In genomic region chr19:32876919-32877285, GRCh38 we compare ENCODE assay signal across 15 cellular contexts. TPM values are rescaled to one million over a fixed set of nuclear protein-coding genes. Genes with fewer than 3 reads are reported as not detected.
DNase-seq lines count a peak whose midpoint lies in the region; ATAC-seq, FAIRE-seq and TF ChIP-seq lines count a peak whose summit lies in the region.
"Had no signal": no experiment of that assay in that cellular context is flagged by ENCODE, and none has a peak within 500 bp of the region (broad histone marks: within the 10 kb centered on the region; RNA-seq: fewer than 3 reads in every experiment).

No MANE protein-coding gene starts in this region.

- no peaks in the 10 kb centered on the region for H3K9me3 ChIP-seq in mesodermal cell (ENCODE audit: control insufficient read depth, low read length)
- H3K9me3 ChIP-seq: esophagus squamous epithelium, prostate gland, tibial artery had no signal

- DNase-seq in AG09309 (ENCODE audit: low read depth), result peak; percentile 82
- DNase-seq in HEK293T (ENCODE audit: extremely low spot score), result no peak
- DNase-seq in astrocyte of the spinal cord (ENCODE audit: low read depth, low spot score), result peak; percentile 82
- no peak for DNase-seq in D721Med (ENCODE audit: insufficient read length, low spot score)
- DNase-seq in activated CD4-positive, alpha-beta T cell treated with anti-CD3 and anti-CD28 coated beads, Interleukin-2, amount 50 U/mL, for 48 hours, result no peak
- DNase-seq: activated CD4-positive, alpha-beta memory T cell treated with anti-CD3 and anti-CD28 coated beads for 36 hours; activated T-cell treated with anti-CD3 and anti-CD28 coated beads, Interleukin-2, amount 50 U/mL, for 72 hours; esophagus squamous epithelium; hippocampal formation; NCI-H1105 treated with DMSO at 0.1 percent for 48 hours had no signal

- no peak for ATAC-seq in GM21360 (IDR thresholded peaks at IDR 0.05; ENCODE audit: unreplicated experiment)
- ATAC-seq in GM18868 (IDR thresholded peaks at IDR 0.05; ENCODE audit: unreplicated experiment), result no peak
- ATAC-seq: activated T-cell treated with anti-CD3 and anti-CD28 coated beads, Interleukin-2, amount 50 U/mL, for 72 hours had no signal

- CTCF ChIA-PET in HEK293T (lab: Yijun Ruan, JAX), result no interaction called here

- no peak for FAIRE-seq in D721Med (lab: Jason Lieb, UNC)

- H3K36me3 ChIP-seq in mesodermal cell (ENCODE audit: control insufficient read depth, insufficient read depth, low read length), result peaks cover 17% of the 10 kb centered on the region
- H3K36me3 ChIP-seq: prostate gland had no signal

- POLR2A ChIA-PET in HEK293T (lab: Yijun Ruan, JAX), result no interaction called here

- H3K4me3 ChIP-seq in AG09309 (ENCODE audit: control insufficient read depth, low read depth, low read length) (no peak overlapping the region), astrocyte of the spinal cord (ENCODE audit: low read depth, low read length) (no peak overlapping the region), mesodermal cell (ENCODE audit: extremely low read depth, insufficient read depth, low read length, poor library complexity, severe bottlenecking) (no peak overlapping the region)
- H3K4me3 ChIP-seq: esophagus squamous epithelium, prostate gland, tibial artery had no signal

- TF ChIP-seq CTCF in AG09309 (IDR thresholded peaks at IDR 0.05; ENCODE audit: control insufficient read depth, insufficient read depth, low read depth, low read length, missing control alignments) (no peak), astrocyte of the spinal cord (IDR thresholded peaks at IDR 0.05; ENCODE audit: low read depth, low read length) (no peak), D721Med (IDR thresholded peaks at IDR 0.05; ENCODE audit: insufficient read depth, missing control alignments) (no peak)

- 86 to 87% methylated on average over 10 to 11 of the region's 12 CpGs for WGBS in mesodermal cell (ENCODE audit: insufficient coverage in 2 of 2), 2 experiments

- no peaks in the 10 kb centered on the region for H3K4me1 ChIP-seq in mesodermal cell (ENCODE audit: control insufficient read depth, insufficient read depth, low read length, poor library complexity, severe bottlenecking)
- H3K4me1 ChIP-seq: esophagus squamous epithelium, prostate gland, tibial artery had no signal

- in situ Hi-C loops in astrocyte of the spinal cord (cut with HindIII; ENCODE audit: low sequenced_read_pairs), result no loop called here

- peak overlapping the region; percentile 41 for H3K27ac ChIP-seq in mesodermal cell (ENCODE audit: low read depth, low read length, severe bottlenecking)
- H3K27ac ChIP-seq: esophagus squamous epithelium, prostate gland, tibial artery had no signal

TF ChIP-seq in HEK293T, 16 proteins besides CTCF, POLR2A, EP300 and RAD21:
- TF ChIP-seq SUZ12 (IDR thresholded peaks at IDR 0.05) (no peak), ARNT (IDR thresholded peaks at IDR 0.05) (no peak)
- TF ChIP-seq, protein P1, sequence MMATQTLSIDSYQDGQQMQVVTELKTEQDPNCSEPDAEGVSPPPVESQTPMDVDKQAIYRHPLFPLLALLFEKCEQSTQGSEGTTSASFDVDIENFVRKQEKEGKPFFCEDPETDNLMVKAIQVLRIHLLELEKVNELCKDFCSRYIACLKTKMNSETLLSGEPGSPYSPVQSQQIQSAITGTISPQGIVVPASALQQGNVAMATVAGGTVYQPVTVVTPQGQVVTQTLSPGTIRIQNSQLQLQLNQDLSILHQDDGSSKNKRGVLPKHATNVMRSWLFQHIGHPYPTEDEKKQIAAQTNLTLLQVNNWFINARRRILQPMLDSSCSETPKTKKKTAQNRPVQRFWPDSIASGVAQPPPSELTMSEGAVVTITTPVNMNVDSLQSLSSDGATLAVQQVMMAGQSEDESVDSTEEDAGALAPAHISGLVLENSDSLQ (IDR thresholded peaks at IDR 0.05), result peak; percentile 67

RNA-seq across cellular contexts. Expression of gene SLC7A9, which starts 7.3 kb away (rescaled TPM):
- 0.33 TPM for polyA plus RNA-seq in mesodermal cell (2013, experiment 1 of 2)
- polyA plus RNA-seq in mesodermal cell (2013, experiment 2 of 2), result 0.15 TPM

Comparison
In these comparisons a context has a peak if more than half of its experiments do, and no peak if none do; other contexts are left out.
1. DNase-seq: peak in AG09309 (single experiment) and astrocyte of the spinal cord (single experiment); none in HEK293T (single experiment), D721Med (single experiment) and activated CD4-positive, alpha-beta T cell treated with anti-CD3 and anti-CD28 coated beads, Interleukin-2, amount 50 U/mL, for 48 hours (0 of 2).